ENCODE assay signal across 21 cellular contexts in the genomic region with DNA sequence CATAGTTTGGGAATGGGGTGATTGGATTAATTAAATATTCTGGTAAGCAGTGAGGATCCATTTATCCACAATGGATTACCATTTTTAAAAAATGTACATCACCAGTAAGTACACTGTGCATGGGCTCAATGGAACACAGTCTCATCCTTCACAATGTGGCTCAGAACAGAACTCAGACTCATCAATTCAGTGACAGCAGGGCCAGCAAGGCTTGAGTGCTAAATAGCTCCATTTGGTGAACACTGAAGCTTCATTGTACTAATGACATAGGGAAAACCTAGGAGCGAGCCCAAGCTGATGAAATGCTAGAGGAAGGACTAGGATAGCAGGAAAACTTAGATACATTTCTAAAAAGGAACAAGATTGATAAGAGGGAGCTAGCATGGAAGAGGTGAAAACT.
A peak's percentile ranks its signal among the peaks of the same experiment; 100 is the strongest.
DNase-seq lines count a peak whose midpoint lies in the region; ATAC-seq, FAIRE-seq and TF ChIP-seq lines count a peak whose summit lies in the region.
"Had no signal": no experiment of that assay in that cellular context is flagged by ENCODE, and none has a peak within 500 bp of the region (broad histone marks: within the 10 kb centered on the region; RNA-seq: fewer than 3 reads in every experiment).

No MANE protein-coding gene starts in this region.

- H3K18ac ChIP-seq in H1 (ENCODE audit: extremely low read depth, low read length) = no peak overlapping the region

- no peak for TF ChIP-seq EP300 in H1 (IDR thresholded peaks at IDR 0.05; ENCODE audit: borderline replicate concordance in 1 of 2, low read depth in 2 of 2, low read length in 2 of 2)

- no peak overlapping the region for H3K4me3 ChIP-seq in H1 (ENCODE audit: extremely low read depth in 1 of 4, insufficient read depth in 2 of 4, low read depth in 3 of 4, low read length in 4 of 4)

- H3K27me3 ChIP-seq in H1 (replicated peaks in 1 of 4; ENCODE audit: control insufficient read depth in 3 of 4, extremely low read depth in 1 of 4, insufficient read depth in 3 of 4, low read length in 3 of 4) = no peaks in the 10 kb centered on the region

- no peak overlapping the region for H2BK12ac ChIP-seq in H1 (ENCODE audit: low read depth, low read length)

- no peak overlapping the region for H4K8ac ChIP-seq in H1 (ENCODE audit: extremely low read depth, insufficient read depth, low read length)

- H3K4ac ChIP-seq in H1 (replicated peaks; ENCODE audit: insufficient read length, low read depth, low read length) = no peak overlapping the region

- H3K14ac ChIP-seq in H1 (ENCODE audit: insufficient read length) = no peak overlapping the region

- peak; percentile 60 for DNase-seq in NCI-H446 treated with DMSO at 0.1 percent for 48 hours (lab: John Stamatoyannopoulos, UW)
- no peak for DNase-seq in H1 (ENCODE audit: low read depth in 1 of 2, low spot score in 2 of 2)
- peak; percentile 6 for DNase-seq in midbrain (lab: John Stamatoyannopoulos, UW)
- peak; percentile 50 for DNase-seq in superior temporal gyrus (ENCODE audit: extremely low spot score)
- no peak for DNase-seq in stimulated activated CD4-positive, alpha-beta T cell treated with anti-CD3 and anti-CD28 coated beads, Interleukin-2, amount 100 ng/mL, for 24 hours
- no peak for DNase-seq in GM10248 (ENCODE audit: extremely low spot score)
- no peak for DNase-seq in SHP77 (lab: John Stamatoyannopoulos, UW)
- DNase-seq: DMS153, DND-41, H9, KBM-7, MV-4-11, NCI-H1105, NCI-H146, NCI-H2029 treated with DMSO at 0.1 percent for 48 hours, NCI-H226, NCI-H526, Right ventricle myocardium superior, RPMI8226 had no signal

- H3K23me2 ChIP-seq in H1 (ENCODE audit: low read depth, low read length) = no peaks in the 10 kb centered on the region

- ATAC-seq in HG02840 (IDR thresholded peaks at IDR 0.05; ENCODE audit: low FRiP score, unreplicated experiment) = no peak

- no peak overlapping the region for H3K9ac ChIP-seq in H1 (replicated peaks in 1 of 4; ENCODE audit: extremely low read depth in 1 of 4, low read depth in 3 of 4, low read length in 3 of 4)

- peak overlapping the region; percentile 55 for H2BK120ac ChIP-seq in H1 (replicated peaks; ENCODE audit: low read depth, low read length)

- no peak overlapping the region for H2AK5ac ChIP-seq in H1 (ENCODE audit: low read depth, low read length)

- CTCF ChIA-PET in H1 (lab: Charles Lee; ENCODE audit: partially characterized antibody) (no interaction called here), GM10248 (lab: Yijun Ruan, JAX) (no interaction called here)

- H3K4me2 ChIP-seq in H1 (ENCODE audit: insufficient read depth in 1 of 2, low read depth in 2 of 2, low read length in 2 of 2) = no peak overlapping the region

- no peak overlapping the region for H2BK15ac ChIP-seq in H1 (ENCODE audit: low read length)

- H3K4me1 ChIP-seq in H1 (replicated peaks in 1 of 4; ENCODE audit: control insufficient read depth in 3 of 4, insufficient read depth in 4 of 4, low read length in 3 of 4) = peaks cover 3 to 19% (median 8%) of the 10 kb centered on the region in 4 experiments; a peak in 4 of 7 replicates

- H3K23ac ChIP-seq in H1 (ENCODE audit: insufficient read length) = no peak overlapping the region

- WGBS in H1 (ENCODE audit: extremely low coverage in 1 of 2, insufficient coverage in 1 of 2, insufficient read length in 1 of 2, insufficient replicate concordance in 2 of 2, low coverage in 1 of 2, low lambda C conversion rate in 2 of 2, missing lambda C conversion rate in 1 of 2), 2 experiments = 100% methylated on average over 1 of the region's 1 CpG; no CpG with 5 or more reads in 1 of the 2 experiments

- no peaks in the 10 kb centered on the region for H3K36me3 ChIP-seq in H1 (ENCODE audit: control insufficient read depth in 2 of 4, insufficient read depth in 4 of 4, low read length in 3 of 4)

- no peak overlapping the region for H3K27ac ChIP-seq in H1 (ENCODE audit: low read depth, low read length)

- no peaks in the 10 kb centered on the region for H3K79me1 ChIP-seq in H1 (ENCODE audit: low read depth, low read length)

- H4K5ac ChIP-seq in H1 (ENCODE audit: insufficient read length, low read depth, low read length) = no peak overlapping the region

- H4K91ac ChIP-seq in H1 (replicated peaks; ENCODE audit: insufficient read length, low read length) = peak overlapping the region; percentile 20

- POLR2A ChIA-PET in H1 (lab: Charles Lee; ENCODE audit: partially characterized antibody) = no interaction called here
- POLR2A ChIA-PET in GM10248 (lab: Yijun Ruan, JAX) = no interaction called here

- H3K79me2 ChIP-seq in H1 (ENCODE audit: control insufficient read depth in 1 of 2, insufficient read depth in 2 of 2, low read length in 2 of 2) = no peaks in the 10 kb centered on the region

- H4K20me1 ChIP-seq in H1 (replicated peaks in 1 of 2; ENCODE audit: control insufficient read depth in 1 of 2, insufficient read depth in 2 of 2, low read length in 2 of 2) = no peaks in the 10 kb centered on the region

- no peak overlapping the region for H2BK5ac ChIP-seq in H1 (ENCODE audit: low read depth, low read length)

- no peak for TF ChIP-seq POLR2A in H1 (IDR thresholded peaks at IDR 0.05; ENCODE audit: control extremely low read depth in 1 of 2, low read depth in 2 of 2, low read length in 2 of 2)

- TF ChIP-seq RAD21 in H1 (IDR thresholded peaks at IDR 0.05 in 1 of 2, conservative IDR thresholded peaks at IDR 0.05 in 1 of 2; ENCODE audit: low read depth in 2 of 2, low read length in 2 of 2) = no peak

- no peak for TF ChIP-seq CTCF in H1 (IDR thresholded peaks at IDR 0.05; ENCODE audit: control extremely low read depth in 1 of 3, insufficient read depth in 1 of 3, low read depth in 1 of 3, low read length in 3 of 3)
- TF ChIP-seq CTCF in GM10248 (IDR thresholded peaks at IDR 0.05; ENCODE audit: control extremely low read depth, extremely low read depth, low read depth, missing control alignments) = no peak

- H3K56ac ChIP-seq in H1 (replicated peaks; ENCODE audit: insufficient read length, low read depth, low read length) = no peak overlapping the region

- FAIRE-seq in H1 (lab: Jason Lieb, UNC) = no peak
- FAIRE-seq: GM19239 had no signal

- H3K9me3 ChIP-seq in H1 (ENCODE audit: insufficient read depth in 2 of 2, low read depth in 1 of 2, low read length in 1 of 2) = no peaks in the 10 kb centered on the region

- no peak overlapping the region for H2BK20ac ChIP-seq in H1 (ENCODE audit: low read length)

- H2AFZ ChIP-seq in H1 (ENCODE audit: low read length) = no peak overlapping the region

TF ChIP-seq in H1, 55 proteins besides CTCF, POLR2A, EP300 and RAD21:
- TF ChIP-seq TAF7 (optimal IDR thresholded peaks at IDR 0.05; ENCODE audit: borderline replicate concordance, low read depth, low read length) (no peak), KDM5A (IDR thresholded peaks at IDR 0.05; ENCODE audit: low read length) (no peak)

Comparison
In these comparisons a context has a peak if more than half of its experiments do, and no peak if none do; other contexts are left out.
1. DNase-seq: peak in NCI-H446 treated with DMSO at 0.1 percent for 48 hours (single experiment), midbrain (single experiment) and superior temporal gyrus (single experiment); none in H1 (0 of 2), stimulated activated CD4-positive, alpha-beta T cell treated with anti-CD3 and anti-CD28 coated beads, Interleukin-2, amount 100 ng/mL, for 24 hours (0 of 2), GM10248 (single experiment) and SHP77 (0 of 2).